In genomic region chr2:189763908-189764661, GRCh38 we compare ENCODE assay signal across 10 cellular contexts. TPM values are rescaled to one million over a fixed set of nuclear protein-coding genes. Genes with fewer than 3 reads are reported as not detected.
DNase-seq lines count a peak whose midpoint lies in the region; ATAC-seq and TF ChIP-seq lines count a peak whose summit lies in the region.
"Had no signal": no experiment of that assay in that cellular context is flagged by ENCODE, and none has a peak within 500 bp of the region (broad histone marks: within the 10 kb centered on the region; RNA-seq: fewer than 3 reads in every experiment).

No MANE protein-coding gene starts in this region.

- peak overlapping the region; percentile 87; the same call in 1 of the 2 replicates for H3K4me3 ChIP-seq in MM.1S (ENCODE audit: low read length)
- peak overlapping the region in 2 of 3 experiments; percentile 92 to 96 for H3K4me3 ChIP-seq in mammary epithelial cell (replicated peaks in 1 of 3; ENCODE audit: insufficient read depth in 1 of 3, low read depth in 2 of 3, low read length in 3 of 3)
- no peak overlapping the region for H3K4me3 ChIP-seq in neuron (ENCODE audit: low read length)

- H3K36me3 ChIP-seq in MM.1S (replicated peaks; ENCODE audit: insufficient read depth, low read length) (no peaks in the 10 kb centered on the region), mammary epithelial cell (ENCODE audit: insufficient read depth, low read length) (peaks cover 2% of the 10 kb centered on the region), neuron (ENCODE audit: insufficient read depth, low read length) (peaks cover 23% of the 10 kb centered on the region)

- 0 out of 2 replicates have a peak overlapping the region, but pooled peaks have one; percentile 1 for H3K27ac ChIP-seq in MM.1S (ENCODE audit: low read length)
- H3K27ac ChIP-seq in mammary epithelial cell (ENCODE audit: insufficient read depth, low read depth, low read length): no peak overlapping the region

- no peaks in the 10 kb centered on the region for H3K9me3 ChIP-seq in MM.1S (replicated peaks; ENCODE audit: insufficient read depth, low read length)
- no peaks in the 10 kb centered on the region for H3K9me3 ChIP-seq in mammary epithelial cell (replicated peaks; ENCODE audit: insufficient read depth, low read length)
- H3K9me3 ChIP-seq in neuron (ENCODE audit: low read length): no peaks in the 10 kb centered on the region
- H3K9me3 ChIP-seq: stomach had no signal

- in situ Hi-C loops in mammary epithelial cell (cut with MboI; ENCODE audit: low sequenced_read_pairs in 2 of 2): no loop called here

- ATAC-seq in GM21367 (IDR thresholded peaks at IDR 0.05; ENCODE audit: unreplicated experiment): no peak
- ATAC-seq in GM19467 (IDR thresholded peaks at IDR 0.05; ENCODE audit: unreplicated experiment): no peak

- peaks cover 10% of the 10 kb centered on the region; the same call in 1 of the 2 replicates for H3K4me1 ChIP-seq in MM.1S (ENCODE audit: low read length)
- peaks cover 6% of the 10 kb centered on the region for H3K4me1 ChIP-seq in mammary epithelial cell (ENCODE audit: insufficient read depth, low read length)
- peaks cover 15% of the 10 kb centered on the region for H3K4me1 ChIP-seq in neuron (ENCODE audit: insufficient read depth, low read length)

- H2AFZ ChIP-seq in MM.1S (ENCODE audit: low read length): peak overlapping the region; percentile 99
- H2AFZ ChIP-seq in mammary epithelial cell (ENCODE audit: low read depth, low read length): no peak overlapping the region
- peak overlapping the region; percentile 94 for H2AFZ ChIP-seq in neuron (ENCODE audit: low read depth, low read length)

- H3K9ac ChIP-seq in MM.1S (ENCODE audit: low read length) (peak overlapping the region; percentile 90; the same call in 1 of the 2 replicates), mammary epithelial cell (ENCODE audit: insufficient read depth, low read length) (peak overlapping the region; percentile 85)

- WGBS in mammary epithelial cell (ENCODE audit: low coverage, missing lambda C conversion rate): 100% methylated on average over 4 of the region's 4 CpGs

- no peak for TF ChIP-seq CTCF in MM.1S (IDR thresholded peaks at IDR 0.05; ENCODE audit: low read length)
- TF ChIP-seq CTCF in mammary epithelial cell (conservative IDR thresholded peaks at IDR 0.05 in 1 of 2, IDR thresholded peaks at IDR 0.05 in 1 of 2; ENCODE audit: extremely low read depth in 1 of 2, insufficient read depth in 1 of 2, low read depth in 1 of 2, low read length in 2 of 2): no peak

- intact Hi-C loops in mammary epithelial cell (cut with micrococcal nuclease): no loop called here

- BruUV-seq in mammary epithelial cell (replicated peaks; lab: Mats Ljungman, UMichigan): no TSS peak

- H3K4me2 ChIP-seq in MM.1S (ENCODE audit: low read depth, low read length) (peak overlapping the region; percentile 88; the same call in 1 of the 2 replicates), mammary epithelial cell (ENCODE audit: insufficient read depth, low read depth, low read length) (peak overlapping the region; percentile 92)

- H3F3A ChIP-seq in MM.1S (ENCODE audit: insufficient read depth, low read length): peaks cover 32% of the 10 kb centered on the region

- DNase-seq in DMS53 (lab: John Stamatoyannopoulos, UW) (peak; percentile 17), DMS53 treated with DMSO at 0.1 percent for 48 hours (lab: John Stamatoyannopoulos, UW; ENCODE audit: unreplicated experiment) (no peak), MM.1S (no peak), mammary epithelial cell (no peak), CD1c-positive myeloid dendritic cell (ENCODE audit: extremely low spot score) (no peak)
- DNase-seq: NCI-H510A, stomach had no signal

- H4K20me1 ChIP-seq in MM.1S (ENCODE audit: insufficient read depth, low read length) (no peaks in the 10 kb centered on the region), mammary epithelial cell (ENCODE audit: insufficient read depth, low read length) (no peaks in the 10 kb centered on the region)

- dilution Hi-C loops in mammary epithelial cell (cut with HindIII; ENCODE audit: low sequenced_read_pairs): no loop called here

- CTCF ChIA-PET in mammary epithelial cell (lab: Charles Lee; ENCODE audit: low non-redundant PET): no interaction called here

- H3K27me3 ChIP-seq in MM.1S (replicated peaks; ENCODE audit: insufficient read depth, low read length) (no peaks in the 10 kb centered on the region), mammary epithelial cell (ENCODE audit: insufficient read depth, low read length) (no peaks in the 10 kb centered on the region), neuron (ENCODE audit: insufficient read depth, low read length) (no peaks in the 10 kb centered on the region)
- H3K27me3 ChIP-seq: stomach had no signal

- H3K9me2 ChIP-seq in MM.1S (replicated peaks; ENCODE audit: insufficient read depth, low read length): no peaks in the 10 kb centered on the region

- H3K79me2 ChIP-seq in MM.1S (ENCODE audit: low read length): no peaks in the 10 kb centered on the region
- H3K79me2 ChIP-seq in mammary epithelial cell (ENCODE audit: insufficient read depth, low read length): peaks cover 5% of the 10 kb centered on the region

RNA-seq across cellular contexts. Expression of gene OSGEPL1, which starts 1.5 kb away (rescaled TPM):
- total RNA-seq in mammary epithelial cell: 1 to 10 TPM; 4.6 to 8.8 TPM
- polyA plus RNA-seq in mammary epithelial cell: 5.0 TPM
- not detected for polyA minus RNA-seq in mammary epithelial cell

RNA-seq across cellular contexts. Expression of gene ORMDL1, which starts 20.1 kb away (rescaled TPM):
- total RNA-seq in mammary epithelial cell: 10 to 100 TPM; 44.3 to 56.2 TPM
- polyA plus RNA-seq in mammary epithelial cell: 31.5 TPM
- polyA minus RNA-seq in mammary epithelial cell: 7.1 TPM

RNA-seq across cellular contexts. Expression of gene PMS1, which starts 20.2 kb away (rescaled TPM):
- total RNA-seq in mammary epithelial cell: 10 to 100 TPM; 21.2 to 26.3 TPM
- 7.9 TPM for polyA plus RNA-seq in mammary epithelial cell
- polyA minus RNA-seq in mammary epithelial cell: 27.8 TPM
